Comparison of ENCODE assay signal across 21 cellular contexts in genomic region chr3:10489746-10490483, GRCh38. TPM values are rescaled to one million over a fixed set of nuclear protein-coding genes. Genes with fewer than 3 reads are reported as not detected.
DNase-seq lines count a peak whose midpoint lies in the region; ATAC-seq, FAIRE-seq and TF ChIP-seq lines count a peak whose summit lies in the region.
"Had no signal": no experiment of that assay in that cellular context is flagged by ENCODE, and none has a peak within 500 bp of the region (broad histone marks: within the 10 kb centered on the region; RNA-seq: fewer than 3 reads in every experiment).

No MANE protein-coding gene starts in this region.

- 56% methylated on average over 8 of the region's 10 CpGs for WGBS in right lobe of liver (ENCODE audit: insufficient coverage, low coverage, low lambda C conversion rate, missing lambda C conversion rate)

- no peaks in the 10 kb centered on the region for H3K9me3 ChIP-seq in right lobe of liver
- H3K9me3 ChIP-seq in CD4-positive, alpha-beta T cell (ENCODE audit: control insufficient read depth, low read length): no peaks in the 10 kb centered on the region
- H3K9me3 ChIP-seq: A549; BLaER1 treated with 17β-estradiol and CSF1 and Interleukin-3, amounts not matched to agents 10 nM and 100 nM; Caco-2; HAP-1 had no signal

- H3K27me3 Mint-ChIP-seq in activated CD4-positive, alpha-beta T cell treated with anti-CD3 and anti-CD28 coated beads, Interleukin-2, amount 10 ng/mL, durations not matched to agents 7 days and 5 days: peaks cover 2% of the 10 kb centered on the region
- peaks cover 47% of the 10 kb centered on the region for H3K27me3 Mint-ChIP-seq in chondrocyte (ENCODE audit: low read depth)
- H3K27me3 Mint-ChIP-seq in CD4-positive, alpha-beta T cell: no peaks in the 10 kb centered on the region

- intact Hi-C loops in right lobe of liver (cut with DNase I): no loop called here
- intact Hi-C loops in CD4-positive, alpha-beta T cell (cut with DNase I, micrococcal nuclease): no loop called here

- H3K27me3 ChIP-seq in right lobe of liver: no peaks in the 10 kb centered on the region
- no peaks in the 10 kb centered on the region for H3K27me3 ChIP-seq in CD4-positive, alpha-beta T cell (ENCODE audit: control insufficient read depth, insufficient read depth, low read length)
- H3K27me3 ChIP-seq: BLaER1 treated with 17β-estradiol and CSF1 and Interleukin-3, amounts not matched to agents 10 nM and 100 nM had no signal

- H3K4me1 Mint-ChIP-seq in activated CD4-positive, alpha-beta T cell treated with anti-CD3 and anti-CD28 coated beads, Interleukin-2, amount 10 ng/mL, durations not matched to agents 7 days and 5 days: no peaks in the 10 kb centered on the region
- no peaks in the 10 kb centered on the region for H3K4me1 Mint-ChIP-seq in chondrocyte (ENCODE audit: low read depth)
- H3K4me1 Mint-ChIP-seq in CD4-positive, alpha-beta T cell (ENCODE audit: low read depth): no peaks in the 10 kb centered on the region
- H3K4me1 Mint-ChIP-seq: CD8-positive, alpha-beta memory T cell had no signal

- POLR2A ChIA-PET in activated CD4-positive, alpha-beta T cell treated with anti-CD3 and anti-CD28 coated beads, Interleukin-2, amount 10 ng/mL, durations not matched to agents 7 days and 5 days (lab: Charles Lee): no interaction called here
- POLR2A ChIA-PET in CD4-positive, alpha-beta T cell (lab: Charles Lee): no interaction called here

- H3K36me3 ChIP-seq in right lobe of liver: no peaks in the 10 kb centered on the region
- H3K36me3 ChIP-seq: BLaER1 treated with 17β-estradiol and CSF1 and Interleukin-3, amounts not matched to agents 10 nM and 100 nM; HAP-1 had no signal

- no peaks in the 10 kb centered on the region for H3K36me3 Mint-ChIP-seq in activated CD4-positive, alpha-beta T cell treated with anti-CD3 and anti-CD28 coated beads, Interleukin-2, amount 10 ng/mL, durations not matched to agents 7 days and 5 days (ENCODE audit: low read depth)
- H3K36me3 Mint-ChIP-seq in chondrocyte (ENCODE audit: low read depth): peaks cover 4% of the 10 kb centered on the region
- no peaks in the 10 kb centered on the region for H3K36me3 Mint-ChIP-seq in CD4-positive, alpha-beta T cell (ENCODE audit: low read depth)
- H3K36me3 Mint-ChIP-seq: CD8-positive, alpha-beta memory T cell had no signal

- no peak for ATAC-seq in right lobe of liver
- ATAC-seq in HG02759 (IDR thresholded peaks at IDR 0.05; ENCODE audit: unreplicated experiment): no peak
- ATAC-seq in CD4-positive, alpha-beta T cell (ENCODE audit: poor library complexity): no peak
- ATAC-seq: K562 had no signal

- H3K4me1 ChIP-seq in right lobe of liver: peaks cover 0 to 50% (median 24%) of the 10 kb centered on the region in 4 donors
- H3K4me1 ChIP-seq: Caco-2, HAP-1 had no signal

- no peak overlapping the region for H3K4me3 ChIP-seq in right lobe of liver
- H3K4me3 ChIP-seq: A549; BLaER1 treated with 17β-estradiol and CSF1 and Interleukin-3, amounts not matched to agents 10 nM and 100 nM; HAP-1; K562 had no signal

- no peak for DNase-seq in activated CD4-positive, alpha-beta T cell treated with anti-CD3 and anti-CD28 coated beads, Interleukin-2, amount 10 ng/mL, durations not matched to agents 7 days and 5 days
- DNase-seq in activated CD4-positive, alpha-beta T cell treated with anti-CD3 and anti-CD28 coated beads, Interleukin-2, amount 50 U/mL, for 1 hour: no peak
- DNase-seq in chondrocyte (ENCODE audit: low spot score): no peak
- DNase-seq in right lobe of liver: no peak
- DNase-seq in HTR-8/SVneo (ENCODE audit: insufficient read length, low spot score): no peak
- no peak for DNase-seq in CD4-positive, alpha-beta T cell
- DNase-seq: Caco-2; CD8-positive, alpha-beta memory T cell; IMR-90 had no signal

- H3K27ac ChIP-seq in right lobe of liver: peak overlapping the region; percentile 51 to 95 (median 89)
- no peak overlapping the region for H3K27ac ChIP-seq in CD4-positive, alpha-beta T cell (ENCODE audit: low read depth, low read length)
- H3K27ac ChIP-seq: 22Rv1; A549; BLaER1 treated with 17β-estradiol and CSF1 and Interleukin-3, amounts not matched to agents 10 nM and 100 nM had no signal

- no peak overlapping the region for H3K4me3 Mint-ChIP-seq in activated CD4-positive, alpha-beta T cell treated with anti-CD3 and anti-CD28 coated beads, Interleukin-2, amount 10 ng/mL, durations not matched to agents 7 days and 5 days
- H3K4me3 Mint-ChIP-seq in chondrocyte (ENCODE audit: unreplicated experiment): no peak overlapping the region
- no peak overlapping the region for H3K4me3 Mint-ChIP-seq in CD4-positive, alpha-beta T cell

- no peaks in the 10 kb centered on the region for H3K9me3 Mint-ChIP-seq in activated CD4-positive, alpha-beta T cell treated with anti-CD3 and anti-CD28 coated beads, Interleukin-2, amount 10 ng/mL, durations not matched to agents 7 days and 5 days
- no peaks in the 10 kb centered on the region for H3K9me3 Mint-ChIP-seq in chondrocyte (ENCODE audit: low read depth)
- no peaks in the 10 kb centered on the region for H3K9me3 Mint-ChIP-seq in CD4-positive, alpha-beta T cell
- H3K9me3 Mint-ChIP-seq: CD8-positive, alpha-beta memory T cell had no signal

- no peak for TF ChIP-seq CTCF in chondrocyte (IDR thresholded peaks at IDR 0.05)
- TF ChIP-seq CTCF in right lobe of liver (IDR thresholded peaks at IDR 0.05): no peak
- TF ChIP-seq CTCF in CD4-positive, alpha-beta T cell (IDR thresholded peaks at IDR 0.05): no peak

- no peak for TF ChIP-seq POLR2A in right lobe of liver (IDR thresholded peaks at IDR 0.05)

- FAIRE-seq in HTR-8/SVneo (lab: Jason Lieb, UNC): no peak
- FAIRE-seq: A549, D721Med, G401.6, GM12891, GM19239, H1, K562 had no signal

- CTCF ChIA-PET in activated CD4-positive, alpha-beta T cell treated with anti-CD3 and anti-CD28 coated beads, Interleukin-2, amount 10 ng/mL, durations not matched to agents 7 days and 5 days (lab: Charles Lee): no interaction called here
- CTCF ChIA-PET in CD4-positive, alpha-beta T cell (lab: Charles Lee): no interaction called here

- peak overlapping the region; percentile 7 for H3K27ac Mint-ChIP-seq in activated CD4-positive, alpha-beta T cell treated with anti-CD3 and anti-CD28 coated beads, Interleukin-2, amount 10 ng/mL, durations not matched to agents 7 days and 5 days
- peak overlapping the region; percentile 38 for H3K27ac Mint-ChIP-seq in chondrocyte (ENCODE audit: unreplicated experiment)
- no peak overlapping the region for H3K27ac Mint-ChIP-seq in CD4-positive, alpha-beta T cell

RNA-seq across cellular contexts. Expression of gene ATP2B2, which starts 15.5 kb away (rescaled TPM):
- total RNA-seq in activated CD4-positive, alpha-beta T cell treated with anti-CD3 and anti-CD28 coated beads, Interleukin-2, amount 10 ng/mL, durations not matched to agents 7 days and 5 days: not detected
- total RNA-seq in chondrocyte (0.08 to 0.25 TPM (median 0.24 TPM) in 3 replicates), right lobe of liver (10 to 100 TPM; 25.9 to 45.1 (median 35.1) TPM)
- total RNA-seq in CD4-positive, alpha-beta T cell: not detected
- total RNA-seq: Caco-2; CD8-positive, alpha-beta memory T cell; HT-29; K562 had no signal

Comparison
In these comparisons a context has a peak if more than half of its experiments do, and no peak if none do; other contexts are left out.
1. RNA of gene ATP2B2, which starts 15.5 kb away (total RNA-seq): 25.9 to 45.1 TPM in right lobe of liver; 0.08 to 0.25 TPM in chondrocyte, not detected in activated CD4-positive, alpha-beta T cell treated with anti-CD3 and anti-CD28 coated beads, Interleukin-2, amount 10 ng/mL, durations not matched to agents 7 days and 5 days and not detected in CD4-positive, alpha-beta T cell; every median in the first group is over 10 times any median in the second.